ENCODE assay signal across 22 cellular contexts in the genomic region with DNA sequence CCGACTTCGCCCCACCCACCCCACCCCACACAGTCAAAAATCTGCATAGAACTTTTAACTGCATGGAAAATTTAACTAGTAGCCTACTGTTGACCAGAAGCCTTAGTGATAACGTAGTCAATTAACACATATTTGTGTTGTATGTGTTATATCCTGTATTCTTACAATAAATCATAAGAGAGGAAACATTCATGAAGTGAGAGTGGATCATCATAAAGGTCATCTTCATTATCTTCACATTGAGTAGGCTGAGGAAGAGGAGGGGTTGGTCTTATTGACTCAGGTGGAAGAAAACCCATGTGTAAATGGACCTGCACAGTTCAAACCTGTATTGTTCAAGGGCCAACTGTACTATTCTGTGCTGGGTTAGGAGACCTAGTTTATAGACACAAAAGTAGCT.
"Had no signal": no experiment of that assay in that cellular context is flagged by ENCODE, and none has a peak within 500 bp of the region (broad histone marks: within the 10 kb centered on the region; RNA-seq: fewer than 3 reads in every experiment).

No MANE protein-coding gene starts in this region.

- H3K27me3 ChIP-seq: brain microvascular endothelial cell, colonic mucosa, gastrocnemius medialis, heart left ventricle, neural progenitor cell, right atrium auricular region, stomach had no signal

- H3K4me1 ChIP-seq: colonic mucosa, gastrocnemius medialis, neural progenitor cell, prostate gland, right atrium auricular region, stomach had no signal

- FAIRE-seq: endometrium had no signal

- H3K27ac ChIP-seq: brain microvascular endothelial cell, colonic mucosa, gastrocnemius medialis, heart left ventricle, neural progenitor cell, prostate gland, right atrium auricular region, stomach had no signal

- H3K4me3 Mint-ChIP-seq: neural progenitor cell had no signal

- H3K9me3 ChIP-seq: colonic mucosa, gastrocnemius medialis, heart left ventricle, prostate gland, right atrium auricular region, stomach had no signal

- H3K4me3 ChIP-seq: colonic mucosa, gastrocnemius medialis, heart left ventricle, neural progenitor cell, prostate gland, right atrium auricular region, stomach had no signal

- H3K36me3 ChIP-seq: prostate gland had no signal

- ATAC-seq: esophagus mucosa, gastrocnemius medialis, heart left ventricle, left ventricle myocardium superior, SK-N-SH treated with all-trans-retinoic acid at 6 μM for 48 hours had no signal

- H3K27ac Mint-ChIP-seq: neural progenitor cell had no signal

- H3K9me3 Mint-ChIP-seq: neural progenitor cell had no signal

- DNase-seq: activated CD4-positive, alpha-beta T cell treated with anti-CD3 and anti-CD28 coated beads, Interleukin-2, amount 50 U/mL, for 1 hour; activated CD4-positive, CD25-positive, alpha-beta regulatory T cell; activated naive CD4-positive, alpha-beta T cell; amygdala; brain microvascular endothelial cell; central memory CD4-positive, alpha-beta T cell; colonic mucosa; gastrocnemius medialis; heart left ventricle; left ventricle myocardium superior; SIG-M5; stimulated activated CD4-positive, alpha-beta T cell treated with anti-CD3 and anti-CD28 coated beads, Interleukin-2, amount 100 ng/mL, for 24 hours; stomach; T-helper 1 cell; T1000; trophoblast cell had no signal

- H3K4me1 Mint-ChIP-seq: neural progenitor cell had no signal
